ENCODE assay signal across 8 cellular contexts in the genomic region with DNA sequence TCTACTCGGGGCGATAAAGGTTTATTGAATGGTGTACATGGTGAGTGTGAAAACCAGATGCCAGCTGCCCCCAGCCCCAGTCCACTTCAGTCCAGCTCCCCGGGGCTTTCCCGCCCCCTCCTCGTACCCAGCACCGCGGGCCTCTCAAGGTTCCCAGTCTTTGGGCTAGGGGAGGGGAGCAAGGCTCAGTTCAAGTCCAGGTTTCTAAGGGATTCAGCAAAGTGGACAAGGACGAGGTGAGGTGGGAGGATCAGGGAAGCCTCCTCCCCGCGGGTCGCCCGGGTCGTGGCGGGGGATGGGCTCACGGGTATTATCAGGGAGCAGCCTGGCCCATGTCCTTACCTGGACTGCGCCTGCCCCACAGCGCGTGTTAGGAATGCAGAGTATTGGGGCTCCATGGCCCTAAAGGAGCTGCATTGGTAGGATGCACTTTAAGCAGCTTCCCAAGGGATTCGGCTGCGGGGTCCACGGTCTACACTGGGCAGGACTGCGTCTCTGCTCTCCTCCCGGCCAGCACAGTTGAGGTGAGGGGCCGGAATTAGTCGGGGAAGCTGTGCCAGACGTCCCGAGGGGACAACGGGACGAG. TPM values are rescaled to one million over a fixed set of nuclear protein-coding genes. Genes with fewer than 3 reads are reported as not detected.
A peak's percentile ranks its signal among the peaks of the same experiment; 100 is the strongest.
DNase-seq lines count a peak whose midpoint lies in the region; ATAC-seq, FAIRE-seq and TF ChIP-seq lines count a peak whose summit lies in the region.

No MANE protein-coding gene starts in this region.

- H3K27ac Mint-ChIP-seq in dendritic cell treated with granulocyte-macrophage colony-stimulating factor and Interleukin-4, amounts not matched to agents 40 ng/mL and 50 ng/mL, for 4 days: peak overlapping the region; percentile 67
- H3K27ac Mint-ChIP-seq in natural killer cell: peak overlapping the region; percentile 21 to 71

- DNase-seq in LNCaP clone FGC (ENCODE audit: low read depth): no peak
- DNase-seq in natural killer cell: no peak
- DNase-seq in DMS153 treated with DMSO at 0.1 percent for 48 hours (lab: John Stamatoyannopoulos, UW; ENCODE audit: unreplicated experiment): no peak
- DNase-seq in frontal cortex (ENCODE audit: low spot score in 2 of 2): no peak
- no peak for DNase-seq in GF-D8 (lab: John Stamatoyannopoulos, UW)

- H3K4me3 ChIP-seq in LNCaP clone FGC (ENCODE audit: low read depth, low read length): peak overlapping the region; percentile 66

- TF ChIP-seq POLR2A in GM18505 (IDR thresholded peaks at IDR 0.05; ENCODE audit: borderline replicate concordance, extremely low read depth, insufficient read depth, insufficient read length): no peak

- no peak for FAIRE-seq in frontal cortex (lab: Jason Lieb, UNC)

- H3K9me3 Mint-ChIP-seq in dendritic cell treated with granulocyte-macrophage colony-stimulating factor and Interleukin-4, amounts not matched to agents 40 ng/mL and 50 ng/mL, for 4 days: no peaks in the 10 kb centered on the region
- H3K9me3 Mint-ChIP-seq in natural killer cell: no peaks in the 10 kb centered on the region

- no peak for TF ChIP-seq CTCF in LNCaP clone FGC (IDR thresholded peaks at IDR 0.05; ENCODE audit: control insufficient read depth, extremely low read depth, insufficient read depth)
- no peak for TF ChIP-seq CTCF in natural killer cell (IDR thresholded peaks at IDR 0.05)

- peak overlapping the region; percentile 71 for H3K4me3 Mint-ChIP-seq in dendritic cell treated with granulocyte-macrophage colony-stimulating factor and Interleukin-4, amounts not matched to agents 40 ng/mL and 50 ng/mL, for 4 days
- H3K4me3 Mint-ChIP-seq in natural killer cell: peak overlapping the region; percentile 88

- ATAC-seq in GM18505 (IDR thresholded peaks at IDR 0.05; ENCODE audit: unreplicated experiment): peak; percentile 0
- ATAC-seq in natural killer cell: peak in 1 of 3 donors; percentile 0
- ATAC-seq in GM19397 (IDR thresholded peaks at IDR 0.05; ENCODE audit: unreplicated experiment): no peak

- H3K27me3 Mint-ChIP-seq in dendritic cell treated with granulocyte-macrophage colony-stimulating factor and Interleukin-4, amounts not matched to agents 40 ng/mL and 50 ng/mL, for 4 days: peaks cover 13% of the 10 kb centered on the region
- no peaks in the 10 kb centered on the region for H3K27me3 Mint-ChIP-seq in natural killer cell (ENCODE audit: low read depth in 2 of 2)

- peaks cover 60% of the 10 kb centered on the region for H3K4me1 Mint-ChIP-seq in dendritic cell treated with granulocyte-macrophage colony-stimulating factor and Interleukin-4, amounts not matched to agents 40 ng/mL and 50 ng/mL, for 4 days (ENCODE audit: low read depth)
- peaks cover 21 to 38% of the 10 kb centered on the region in 2 donors for H3K4me1 Mint-ChIP-seq in natural killer cell

- intact Hi-C loops in dendritic cell treated with granulocyte-macrophage colony-stimulating factor and Interleukin-4, amounts not matched to agents 40 ng/mL and 50 ng/mL, for 4 days (cut with micrococcal nuclease): loop anchor here (1.0 to 5.0 kb wide), 3 partner anchors 50 to 200 kb away; no protein-coding TSS in a partner anchor
- intact Hi-C loops in natural killer cell (cut with micrococcal nuclease): loop anchor here (1.0 to 10.0 kb wide), 4 partner anchors 40 to 475 kb away; no protein-coding TSS in a partner anchor

- H3K36me3 Mint-ChIP-seq in dendritic cell treated with granulocyte-macrophage colony-stimulating factor and Interleukin-4, amounts not matched to agents 40 ng/mL and 50 ng/mL, for 4 days (ENCODE audit: low read depth): peaks cover 7% of the 10 kb centered on the region
- no peaks in the 10 kb centered on the region for H3K36me3 Mint-ChIP-seq in natural killer cell

RNA-seq across cellular contexts. Expression of a gene that starts 0.5 kb away (rescaled TPM):
- total RNA-seq in natural killer cell (10 to 100 TPM; 33.4 to 59.7 (median 39.0) TPM), frontal cortex (14.3 TPM)
